15 cellular contexts compared by ENCODE assay signal in the genomic region with DNA sequence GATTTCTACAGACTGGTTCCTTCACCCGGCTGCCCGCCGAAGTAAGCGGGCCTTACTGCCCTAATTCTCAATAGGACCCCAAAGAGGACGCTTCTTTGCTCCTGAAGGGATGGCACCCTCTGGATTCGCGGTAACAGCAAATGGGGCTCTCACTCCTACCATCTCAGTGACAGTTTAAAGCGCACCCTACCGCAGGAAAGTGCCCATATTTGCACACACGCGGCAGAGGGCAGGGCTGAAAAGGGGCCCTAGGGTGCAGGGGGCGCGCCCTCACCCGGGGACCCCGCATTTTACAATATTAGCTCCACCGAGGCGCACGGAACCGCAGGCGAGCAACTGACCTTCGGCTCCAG. TPM values are rescaled to one million over a fixed set of nuclear protein-coding genes. Genes with fewer than 3 reads are reported as not detected.
A peak's percentile ranks its signal among the peaks of the same experiment; 100 is the strongest.
DNase-seq lines count a peak whose midpoint lies in the region; ATAC-seq and TF ChIP-seq lines count a peak whose summit lies in the region.
"Had no signal": no experiment of that assay in that cellular context is flagged by ENCODE, and none has a peak within 500 bp of the region (broad histone marks: within the 10 kb centered on the region; RNA-seq: fewer than 3 reads in every experiment).

No MANE protein-coding gene starts in this region.

- ATAC-seq in right lobe of liver, result peak; percentile 1 to 10 (median 2)

- no peak overlapping the region for H3K27ac Mint-ChIP-seq in endodermal cell
- H3K27ac Mint-ChIP-seq: activated CD4-positive, alpha-beta memory T cell treated with anti-CD3 and anti-CD28 coated beads for 36 hours had no signal

- peaks cover 70% of the 10 kb centered on the region for H3K27me3 ChIP-seq in endodermal cell (ENCODE audit: control insufficient read depth, insufficient read depth, low read length, poor library complexity, severe bottlenecking)
- no peaks in the 10 kb centered on the region for H3K27me3 ChIP-seq in right lobe of liver

- no peak overlapping the region for H3K27ac ChIP-seq in endodermal cell (ENCODE audit: low read depth, low read length)
- peak overlapping the region; percentile 85 to 94 (median 90) for H3K27ac ChIP-seq in right lobe of liver

- peaks cover 86% of the 10 kb centered on the region for H3K27me3 Mint-ChIP-seq in endodermal cell (ENCODE audit: insufficient read depth)

- H3K4me1 ChIP-seq in endodermal cell (ENCODE audit: control insufficient read depth, insufficient read depth, low read length) (no peaks in the 10 kb centered on the region), right lobe of liver (peaks cover 0 to 30% (median 7%) of the 10 kb centered on the region in 4 donors)

- H3K9ac ChIP-seq in endodermal cell (ENCODE audit: extremely low read depth, low read length, poor library complexity, severe bottlenecking), result no peak overlapping the region
- H3K9ac ChIP-seq: SK-N-SH had no signal

- peaks cover 7% of the 10 kb centered on the region for H3K9me3 Mint-ChIP-seq in endodermal cell
- H3K9me3 Mint-ChIP-seq: activated CD4-positive, alpha-beta memory T cell treated with anti-CD3 and anti-CD28 coated beads for 36 hours had no signal

- TF ChIP-seq CTCF in HFF-Myc (IDR thresholded peaks at IDR 0.05; ENCODE audit: low read depth, low read length, missing control alignments) (no peak), endodermal cell (conservative IDR thresholded peaks at IDR 0.05) (no peak), right lobe of liver (IDR thresholded peaks at IDR 0.05) (no peak)

- peak overlapping the region; percentile 17 for H3K4me3 ChIP-seq in HFF-Myc (replicated peaks; ENCODE audit: low read depth, low read length)
- H3K4me3 ChIP-seq in endodermal cell (ENCODE audit: low read length), result no peak overlapping the region
- peak overlapping the region; percentile 56 to 95 (median 80) for H3K4me3 ChIP-seq in right lobe of liver
- H3K4me3 ChIP-seq in skeletal muscle cell (ENCODE audit: low read depth, low read length), result peak overlapping the region; percentile 27

- H3K36me3 Mint-ChIP-seq in endodermal cell (ENCODE audit: low read depth), result no peaks in the 10 kb centered on the region
- H3K36me3 Mint-ChIP-seq: activated CD4-positive, alpha-beta memory T cell treated with anti-CD3 and anti-CD28 coated beads for 36 hours had no signal

- H3K36me3 ChIP-seq in endodermal cell (ENCODE audit: control insufficient read depth, insufficient read depth, low read length), result no peaks in the 10 kb centered on the region
- H3K36me3 ChIP-seq in right lobe of liver, result no peaks in the 10 kb centered on the region

- WGBS in endodermal cell (ENCODE audit: insufficient coverage in 1 of 2, insufficient read length in 1 of 2), 2 experiments, result 39 to 63% methylated on average over 9 to 21 of the region's 21 CpGs
- WGBS in right lobe of liver (ENCODE audit: insufficient coverage, low coverage, low lambda C conversion rate, missing lambda C conversion rate), result 16% methylated on average over 11 of the region's 21 CpGs

- DNase-seq in HFF-Myc (ENCODE audit: extremely low read depth, low read depth) (no peak), endodermal cell (peak; percentile 55), right lobe of liver (no peak), skeletal muscle cell (ENCODE audit: low read depth) (no peak), LoVo (ENCODE audit: low spot score) (no peak), posterior vena cava (ENCODE audit: low spot score) (no peak), NCI-H82 treated with DMSO at 0.1 percent for 48 hours (lab: John Stamatoyannopoulos, UW; ENCODE audit: unreplicated experiment) (no peak)
- DNase-seq in effector CD4-positive, alpha-beta T cell, result no peak
- DNase-seq: activated CD4-positive, alpha-beta memory T cell treated with anti-CD3 and anti-CD28 coated beads for 36 hours; activated effector memory CD4-positive, alpha-beta T cell treated with anti-CD3 and anti-CD28 coated beads, Interleukin-2, amount 50 U/mL, for 16 hours; DMS 273 treated with DMSO at 0.1 percent for 48 hours; NCI-H446; SK-N-SH; stimulated activated naive CD4-positive, alpha-beta T cell had no signal

- intact Hi-C loops in right lobe of liver (cut with DNase I), result no loop called here
- intact Hi-C loops in posterior vena cava (cut with DNase I), result no loop called here

- H3K4me3 Mint-ChIP-seq in endodermal cell, result peak overlapping the region; percentile 44
- H3K4me3 Mint-ChIP-seq: activated CD4-positive, alpha-beta memory T cell treated with anti-CD3 and anti-CD28 coated beads for 36 hours had no signal

- H3K9me3 ChIP-seq in endodermal cell (ENCODE audit: control insufficient read depth, low read length) (no peaks in the 10 kb centered on the region), right lobe of liver (no peaks in the 10 kb centered on the region)
- H3K9me3 ChIP-seq: SK-N-SH had no signal

- H3K4me1 Mint-ChIP-seq in endodermal cell, result peaks cover 17% of the 10 kb centered on the region

- TF ChIP-seq POLR2A in right lobe of liver (IDR thresholded peaks at IDR 0.05), result no peak

RNA-seq across cellular contexts. Expression of gene UPB1, which starts 1.0 kb away (rescaled TPM):
- under 1 TPM in 1 of 2 donors, not detected in 1; 0.40 TPM for total RNA-seq in endodermal cell
- 0.14 TPM for polyA plus RNA-seq in endodermal cell (2013, experiment 1 of 2)
- 0.33 TPM for polyA plus RNA-seq in endodermal cell (2013, experiment 2 of 2)
- 100 to 1,000 TPM in 3 of 6 experiments, 10 to 100 TPM in 3; 50.6 to 169 (median 100) TPM for total RNA-seq in right lobe of liver
- under 1 TPM; 0.24 to 0.28 TPM for total RNA-seq in posterior vena cava
- total RNA-seq: dermis microvascular lymphatic vessel endothelial cell had no signal

Comparison
In these comparisons a context has a peak if more than half of its experiments do, and no peak if none do; other contexts are left out.
1. RNA of gene UPB1, which starts 1.0 kb away (total RNA-seq): 50.6 to 169 TPM in right lobe of liver; 0.40 TPM in endodermal cell and 0.24 to 0.28 TPM in posterior vena cava; every median in the first group is over 10 times any median in the second.